Comparison of ENCODE assay signal across 8 cellular contexts in genomic region chr11:118924591-118925585, GRCh38. TPM values are rescaled to one million over a fixed set of nuclear protein-coding genes. Genes with fewer than 3 reads are reported as not detected.
A peak's percentile ranks its signal among the peaks of the same experiment; 100 is the strongest.
DNase-seq lines count a peak whose midpoint lies in the region; ATAC-seq and TF ChIP-seq lines count a peak whose summit lies in the region.

No MANE protein-coding gene starts in this region.

- peak overlapping the region; percentile 86 for H3K4me3 Mint-ChIP-seq in activated naive CD8-positive, alpha-beta T cell

- TF ChIP-seq CTCF in right atrium auricular region (IDR thresholded peaks at IDR 0.05) = no peak

- H3K27ac ChIP-seq in right atrium auricular region (peak overlapping the region; percentile 94 to 98), rectal smooth muscle tissue (ENCODE audit: low read depth, low read length) (peak overlapping the region; percentile 90)

- H3K4me1 ChIP-seq in right atrium auricular region (peaks cover 0 to 69% of the 10 kb centered on the region in 2 donors), rectal smooth muscle tissue (ENCODE audit: control insufficient read depth, insufficient read depth, low read length) (peaks cover 42% of the 10 kb centered on the region)

- no peaks in the 10 kb centered on the region for H3K36me3 ChIP-seq in right atrium auricular region
- H3K36me3 ChIP-seq in rectal smooth muscle tissue (ENCODE audit: control insufficient read depth, insufficient read depth, low read length) = no peaks in the 10 kb centered on the region

- H3K9me3 ChIP-seq in right atrium auricular region = no peaks in the 10 kb centered on the region

- DNase-seq in NCI-H2171 treated with DMSO at 0.1 percent for 48 hours (lab: John Stamatoyannopoulos, UW) = peak; percentile 8
- no peak for DNase-seq in NCI-H2171 (lab: John Stamatoyannopoulos, UW)
- peak; percentile 25 for DNase-seq in NCI-H1092 (lab: John Stamatoyannopoulos, UW)
- no peak for DNase-seq in right atrium auricular region (ENCODE audit: low spot score)
- no peak for DNase-seq in GDM1 (lab: John Stamatoyannopoulos, UW)

- no peaks in the 10 kb centered on the region for H3K36me3 Mint-ChIP-seq in activated naive CD8-positive, alpha-beta T cell

- H3K9ac ChIP-seq in rectal smooth muscle tissue (ENCODE audit: low read length) = peak overlapping the region; percentile 94

- H3K27me3 ChIP-seq in right atrium auricular region = no peaks in the 10 kb centered on the region
- H3K27me3 ChIP-seq in rectal smooth muscle tissue (ENCODE audit: control insufficient read depth, insufficient read depth, low read length) = no peaks in the 10 kb centered on the region

- peak overlapping the region; percentile 92 for H3K27ac Mint-ChIP-seq in activated naive CD8-positive, alpha-beta T cell

- ATAC-seq in HG02973 (IDR thresholded peaks at IDR 0.05; ENCODE audit: unreplicated experiment) = no peak

- H3K9me3 Mint-ChIP-seq in activated naive CD8-positive, alpha-beta T cell (ENCODE audit: low read depth) = no peaks in the 10 kb centered on the region

- peak overlapping the region; percentile 91 to 97 for H3K4me3 ChIP-seq in right atrium auricular region
- H3K4me3 ChIP-seq in rectal smooth muscle tissue (ENCODE audit: low read length) = peak overlapping the region; percentile 81

- peaks cover 56% of the 10 kb centered on the region for H3K4me1 Mint-ChIP-seq in activated naive CD8-positive, alpha-beta T cell (ENCODE audit: low read depth)

- H3K27me3 Mint-ChIP-seq in activated naive CD8-positive, alpha-beta T cell = no peaks in the 10 kb centered on the region

RNA-seq across cellular contexts. Expression of gene BCL9L, which starts 0.8 kb away (rescaled TPM):
- 10 to 100 TPM; 17.5 to 43.7 TPM for total RNA-seq in right atrium auricular region

RNA-seq across cellular contexts. Expression of gene UPK2, which starts 31.2 kb away (rescaled TPM):
- not detected for total RNA-seq in right atrium auricular region

RNA-seq across cellular contexts. Expression of gene CXCR5, which starts 41.2 kb away (rescaled TPM):
- total RNA-seq in right atrium auricular region = under 1 TPM in 1 of 2 donors, not detected in 1; 0.16 TPM

RNA-seq across cellular contexts. Expression of gene FOXR1, which starts 46.7 kb away (rescaled TPM):
- not detected for total RNA-seq in right atrium auricular region

Comparison
In these comparisons a context has a peak if more than half of its experiments do, and no peak if none do; other contexts are left out.
1. DNase-seq: peak in NCI-H2171 treated with DMSO at 0.1 percent for 48 hours (single experiment) and NCI-H1092 (single experiment); none in NCI-H2171 (single experiment), right atrium auricular region (single experiment) and GDM1 (single experiment).